Comparison of ENCODE assay signal across 20 cellular contexts in the genomic region with DNA sequence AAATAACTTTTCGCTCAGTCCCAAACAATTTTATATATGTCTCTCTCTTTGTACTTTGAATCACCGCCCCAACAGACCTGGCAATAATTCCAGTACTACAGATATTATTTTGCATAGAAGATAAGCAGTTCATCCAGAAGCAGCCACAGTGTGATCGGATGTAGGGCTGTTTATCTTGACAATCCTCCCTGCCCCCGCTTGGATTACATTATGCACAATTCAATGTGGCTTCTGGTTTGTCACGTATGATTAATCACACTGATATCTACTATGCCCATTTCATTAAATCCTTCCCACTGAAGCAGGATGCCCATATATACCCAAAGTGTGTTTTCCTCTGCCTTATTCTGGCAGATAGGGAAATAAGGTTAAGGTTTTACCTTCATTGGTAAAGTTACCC.
A peak's percentile ranks its signal among the peaks of the same experiment; 100 is the strongest.
DNase-seq lines count a peak whose midpoint lies in the region; ATAC-seq and TF ChIP-seq lines count a peak whose summit lies in the region.
"Had no signal": no experiment of that assay in that cellular context is flagged by ENCODE, and none has a peak within 500 bp of the region (broad histone marks: within the 10 kb centered on the region; RNA-seq: fewer than 3 reads in every experiment).

No MANE protein-coding gene starts in this region.

- TF ChIP-seq CTCF in brain microvascular endothelial cell (IDR thresholded peaks at IDR 0.05; ENCODE audit: low read depth, low read length, missing control alignments) = no peak

- no peaks in the 10 kb centered on the region for H3K27me3 ChIP-seq in brain microvascular endothelial cell (replicated peaks)

- in situ Hi-C loops in brain microvascular endothelial cell (cut with HindIII; ENCODE audit: low pct_ligation_motif_present, low sequenced_read_pairs) = no loop called here

- ATAC-seq in left ventricle myocardium superior (peak; percentile 7), Right ventricle myocardium inferior (no peak), GM19351 (IDR thresholded peaks at IDR 0.05; ENCODE audit: unreplicated experiment) (no peak)
- ATAC-seq: SK-N-SH treated with all-trans-retinoic acid at 6 μM for 48 hours had no signal

- H3K4me3 ChIP-seq in brain microvascular endothelial cell (ENCODE audit: low read depth, low read length) = no peak overlapping the region

- intact Hi-C loops in left ventricle myocardium superior (cut with micrococcal nuclease) = no loop called here
- intact Hi-C loops in Right ventricle myocardium inferior (cut with DNase I) = no loop called here

- H3K36me3 ChIP-seq in brain microvascular endothelial cell (replicated peaks) = no peaks in the 10 kb centered on the region

- no peak for DNase-seq in left ventricle myocardium superior
- no peak for DNase-seq in Right ventricle myocardium inferior (ENCODE audit: missing footprints)
- peak; percentile 48 for DNase-seq in NCI-H226
- DNase-seq in brain microvascular endothelial cell = peak; percentile 38
- DNase-seq in NK-92 (lab: John Stamatoyannopoulos, UW; ENCODE audit: unreplicated experiment) = no peak
- no peak for DNase-seq in T-helper 9 cell
- DNase-seq: C1 segment of cervical spinal cord; CD8-positive, alpha-beta memory T cell; DMS53; H9; NCI-H1417 treated with DMSO at 0.1 percent for 48 hours; NCI-H1930; NCI-H345; NCI-H524 treated with DMSO at 0.1 percent for 48 hours; NK-92 treated with Interleukin-12 subunit alpha and Interleukin-12 subunit beta, amount 100 ng/mL, for 24 hours; RPMI8226; SIG-M5 had no signal

- no peak overlapping the region for H3K27ac ChIP-seq in brain microvascular endothelial cell
- H3K27ac ChIP-seq: KMS-11 had no signal

Comparison
In these comparisons a context has a peak if more than half of its experiments do, and no peak if none do; other contexts are left out.
1. DNase-seq: peak in NCI-H226 (single experiment) and brain microvascular endothelial cell (single experiment); none in left ventricle myocardium superior (single experiment), Right ventricle myocardium inferior (single experiment), NK-92 (single experiment) and T-helper 9 cell (single experiment).